ENCODE assay signal across 22 cellular contexts in genomic region chr15:51386029-51386428, GRCh38. TPM values are rescaled to one million over a fixed set of nuclear protein-coding genes. Genes with fewer than 3 reads are reported as not detected.
DNase-seq lines count a peak whose midpoint lies in the region; ATAC-seq and TF ChIP-seq lines count a peak whose summit lies in the region.
"Had no signal": no experiment of that assay in that cellular context is flagged by ENCODE, and none has a peak within 500 bp of the region (broad histone marks: within the 10 kb centered on the region; RNA-seq: fewer than 3 reads in every experiment).

No MANE protein-coding gene starts in this region.

- no peaks in the 10 kb centered on the region for H3K9me3 Mint-ChIP-seq in Caco-2 (ENCODE audit: unreplicated experiment)
- H3K9me3 Mint-ChIP-seq in glutamatergic neuron (ENCODE audit: unreplicated experiment) = peaks cover 14% of the 10 kb centered on the region
- H3K9me3 Mint-ChIP-seq in activated CD4-positive, alpha-beta T cell treated with anti-CD3 and anti-CD28 coated beads for 36 hours (ENCODE audit: low read depth) = no peaks in the 10 kb centered on the region
- H3K9me3 Mint-ChIP-seq: IgD-negative memory B cell had no signal

- H3K23ac ChIP-seq in neuronal stem cell (ENCODE audit: low read depth, low read length, poor library complexity) = no peak overlapping the region

- H3K9me3 ChIP-seq in Caco-2 (no peaks in the 10 kb centered on the region), OCI-LY3 (ENCODE audit: insufficient read depth, low read length) (no peaks in the 10 kb centered on the region), neuronal stem cell (replicated peaks in 1 of 2; ENCODE audit: control insufficient read depth in 2 of 2, insufficient read depth in 1 of 2, low read depth in 1 of 2, low read length in 2 of 2) (peaks cover 0 to 2% of the 10 kb centered on the region in 2 donors), left lung (no peaks in the 10 kb centered on the region)

- H2AK5ac ChIP-seq in neuronal stem cell (ENCODE audit: low read depth, low read length) = no peak overlapping the region

- POLR2A ChIA-PET in Caco-2 (lab: Charles Lee) = no interaction called here
- POLR2A ChIA-PET in activated CD4-positive, alpha-beta T cell treated with anti-CD3 and anti-CD28 coated beads for 36 hours (lab: Charles Lee) = no interaction called here

- DNase-seq in Caco-2 = no peak
- DNase-seq in glutamatergic neuron = no peak
- no peak for DNase-seq in neuronal stem cell (ENCODE audit: low spot score)
- no peak for DNase-seq in left lung
- no peak for DNase-seq in 8988T
- no peak for DNase-seq in COLO668 (lab: John Stamatoyannopoulos, UW; ENCODE audit: unreplicated experiment)
- no peak for DNase-seq in activated CD4-positive, alpha-beta T cell treated with anti-CD3 and anti-CD28 coated beads for 36 hours
- DNase-seq: ACHN; CD4-positive, alpha-beta memory T cell; DMS 273 treated with DMSO at 0.1 percent for 48 hours; DMS53; DND-41; EL; H9; KBM-7 had no signal

- no TSS peak for BruUV-seq in Caco-2 (replicated peaks; lab: Mats Ljungman, UMichigan)

- TF ChIP-seq CTCF in Caco-2 (IDR thresholded peaks at IDR 0.05; ENCODE audit: insufficient read depth in 1 of 2, low read depth in 1 of 2, low read length in 1 of 2, severe bottlenecking in 1 of 2, unreplicated experiment in 1 of 2) = no peak
- TF ChIP-seq CTCF in OCI-LY3 (IDR thresholded peaks at IDR 0.05; ENCODE audit: low read depth, low read length) = no peak
- no peak for TF ChIP-seq CTCF in glutamatergic neuron (IDR thresholded peaks at IDR 0.05; ENCODE audit: partially characterized antibody, unreplicated experiment)
- TF ChIP-seq CTCF in left lung (IDR thresholded peaks at IDR 0.05) = no peak

- no peak overlapping the region for H3K9ac ChIP-seq in OCI-LY3 (ENCODE audit: low read length)
- H3K9ac ChIP-seq in neuronal stem cell (ENCODE audit: low read depth, low read length, poor library complexity) = no peak overlapping the region

- H3K4me1 ChIP-seq in Caco-2 (no peaks in the 10 kb centered on the region), OCI-LY3 (ENCODE audit: low read length) (peaks cover 40% of the 10 kb centered on the region), neuronal stem cell (ENCODE audit: control insufficient read depth in 2 of 2, insufficient read depth in 1 of 2, low read depth in 1 of 2, low read length in 2 of 2) (peaks cover under 1 to 7% of the 10 kb centered on the region in 2 donors), left lung (peaks cover 0 to 11% of the 10 kb centered on the region in 2 donors)

- peaks cover 6% of the 10 kb centered on the region for H3K27me3 Mint-ChIP-seq in Caco-2 (ENCODE audit: insufficient read depth, unreplicated experiment)
- H3K27me3 Mint-ChIP-seq in glutamatergic neuron (ENCODE audit: unreplicated experiment) = peaks cover 8% of the 10 kb centered on the region
- peaks cover 11% of the 10 kb centered on the region for H3K27me3 Mint-ChIP-seq in activated CD4-positive, alpha-beta T cell treated with anti-CD3 and anti-CD28 coated beads for 36 hours

- no peaks in the 10 kb centered on the region for H3K79me1 ChIP-seq in neuronal stem cell (ENCODE audit: low read depth, low read length)

- peak overlapping the region; percentile 9; the same call in 1 of the 2 replicates for H3K4me2 ChIP-seq in OCI-LY3 (ENCODE audit: low read length)
- H3K4me2 ChIP-seq in neuronal stem cell (ENCODE audit: insufficient read depth, low read length, poor library complexity, severe bottlenecking) = no peak overlapping the region

- no peaks in the 10 kb centered on the region for H3K27me3 ChIP-seq in Caco-2 (replicated peaks; ENCODE audit: control insufficient read depth, insufficient read depth, low read length)
- H3K27me3 ChIP-seq in OCI-LY3 (ENCODE audit: low read depth, low read length) = no peaks in the 10 kb centered on the region; the same call in 1 of the 2 replicates
- H3K27me3 ChIP-seq in neuronal stem cell (ENCODE audit: control insufficient read depth in 3 of 3, insufficient read depth in 3 of 3, low read depth in 1 of 3, low read length in 3 of 3) = no peaks in the 10 kb centered on the region
- H3K27me3 ChIP-seq in left lung = peaks cover 0 to 5% of the 10 kb centered on the region in 2 donors

- peak overlapping the region; percentile 45 for H3K27ac Mint-ChIP-seq in Caco-2 (ENCODE audit: unreplicated experiment)
- H3K27ac Mint-ChIP-seq in glutamatergic neuron (ENCODE audit: unreplicated experiment) = peak overlapping the region; percentile 77
- no peak overlapping the region for H3K27ac Mint-ChIP-seq in activated CD4-positive, alpha-beta T cell treated with anti-CD3 and anti-CD28 coated beads for 36 hours
- H3K27ac Mint-ChIP-seq: IgD-negative memory B cell had no signal

- H4K20me1 ChIP-seq in OCI-LY3 (ENCODE audit: insufficient read depth, low read length) = no peaks in the 10 kb centered on the region

- peak overlapping the region; percentile 23 for H2BK15ac ChIP-seq in neuronal stem cell (ENCODE audit: low read length)

- H3K36me3 Mint-ChIP-seq in Caco-2 (ENCODE audit: insufficient read depth, unreplicated experiment) (no peaks in the 10 kb centered on the region), glutamatergic neuron (ENCODE audit: unreplicated experiment) (no peaks in the 10 kb centered on the region)
- no peaks in the 10 kb centered on the region for H3K36me3 Mint-ChIP-seq in activated CD4-positive, alpha-beta T cell treated with anti-CD3 and anti-CD28 coated beads for 36 hours (ENCODE audit: low read depth)
- H3K36me3 Mint-ChIP-seq: CD4-positive, alpha-beta memory T cell; IgD-negative memory B cell had no signal

- peak overlapping the region; percentile 71 for H3K18ac ChIP-seq in neuronal stem cell (ENCODE audit: low read length)

- no peaks in the 10 kb centered on the region for H3K36me3 ChIP-seq in Caco-2 (ENCODE audit: control insufficient read depth, insufficient read depth, low read length)
- no peaks in the 10 kb centered on the region for H3K36me3 ChIP-seq in OCI-LY3 (replicated peaks; ENCODE audit: low read depth, low read length)
- H3K36me3 ChIP-seq in neuronal stem cell (replicated peaks in 1 of 2; ENCODE audit: control insufficient read depth in 2 of 2, insufficient read depth in 2 of 2, low read length in 2 of 2) = no peaks in the 10 kb centered on the region
- H3K36me3 ChIP-seq in left lung = peaks cover 0 to 8% of the 10 kb centered on the region in 2 donors

- whole genome bisulfite sequencing in neuronal stem cell (ENCODE audit: extremely low coverage in 2 of 2, insufficient read length in 2 of 2, insufficient replicate concordance in 1 of 2), 2 donors = no CpG with 5 or more reads among the region's 8 CpGs

- H3K79me2 ChIP-seq in OCI-LY3 (ENCODE audit: low read length) = no peaks in the 10 kb centered on the region

- H2AFZ ChIP-seq in OCI-LY3 (ENCODE audit: low read depth, low read length) (no peak overlapping the region), neuronal stem cell (ENCODE audit: low read length) (no peak overlapping the region)

- intact Hi-C loops in Caco-2 (cut with micrococcal nuclease; ENCODE audit: unreplicated experiment) (no loop called here), left lung (cut with DNase I) (no loop called here)
- intact Hi-C loops in activated CD4-positive, alpha-beta T cell treated with anti-CD3 and anti-CD28 coated beads for 36 hours (cut with DNase I, micrococcal nuclease) = no loop called here

- ATAC-seq in left lung = no peak
- no peak for ATAC-seq in activated CD4-positive, alpha-beta T cell treated with anti-CD3 and anti-CD28 coated beads for 36 hours
- ATAC-seq: GM12878, HepG2 had no signal

- H3K4me3 Mint-ChIP-seq in Caco-2 (ENCODE audit: unreplicated experiment) (no peak overlapping the region), glutamatergic neuron (ENCODE audit: unreplicated experiment) (peak overlapping the region; percentile 53)
- H3K4me3 Mint-ChIP-seq in activated CD4-positive, alpha-beta T cell treated with anti-CD3 and anti-CD28 coated beads for 36 hours = no peak overlapping the region
- H3K4me3 Mint-ChIP-seq: CD4-positive, alpha-beta memory T cell; H9; IgD-negative memory B cell had no signal

- no peak overlapping the region for H4K8ac ChIP-seq in neuronal stem cell (ENCODE audit: low read depth, low read length)

- H4K91ac ChIP-seq in neuronal stem cell (ENCODE audit: low read depth, low read length, poor library complexity) = no peak overlapping the region

- no peak overlapping the region for H3K27ac ChIP-seq in OCI-LY3 (ENCODE audit: low read length)
- no peak overlapping the region for H3K27ac ChIP-seq in neuronal stem cell (replicated peaks; ENCODE audit: low read length)
- no peak overlapping the region for H3K27ac ChIP-seq in left lung
- H3K27ac ChIP-seq: C4-2B had no signal

- CTCF ChIA-PET in Caco-2 (lab: Charles Lee) = no interaction called here
- CTCF ChIA-PET in activated CD4-positive, alpha-beta T cell treated with anti-CD3 and anti-CD28 coated beads for 36 hours (lab: Charles Lee) = interaction anchor here (0.5 to 2.6 kb wide), 2 partner anchors 10 to 223 kb away, joined by 3 to 13 read pairs; no protein-coding TSS in a partner anchor

- H3K4ac ChIP-seq in neuronal stem cell (ENCODE audit: low read length) = no peak overlapping the region

- no peak overlapping the region for H2BK5ac ChIP-seq in neuronal stem cell (ENCODE audit: low read length)

- H2BK12ac ChIP-seq in neuronal stem cell (ENCODE audit: low read length) = no peak overlapping the region

- H3K4me3 ChIP-seq in Caco-2 (ENCODE audit: low read depth, low read length) = no peak overlapping the region
- no peak overlapping the region for H3K4me3 ChIP-seq in OCI-LY3 (ENCODE audit: low read length)
- no peak overlapping the region for H3K4me3 ChIP-seq in neuronal stem cell (ENCODE audit: low read length in 2 of 2)
- H3K4me3 ChIP-seq in left lung = no peak overlapping the region
- H3K4me3 ChIP-seq: GM12878 had no signal

- no peak overlapping the region for H2BK120ac ChIP-seq in neuronal stem cell (ENCODE audit: low read depth, low read length)

- no peak overlapping the region for H3K14ac ChIP-seq in neuronal stem cell (ENCODE audit: low read length)

- H3K4me1 Mint-ChIP-seq in Caco-2 (ENCODE audit: low read depth, unreplicated experiment) (peaks cover 4% of the 10 kb centered on the region), glutamatergic neuron (ENCODE audit: low read depth, unreplicated experiment) (peaks cover 47% of the 10 kb centered on the region)
- peaks cover 7% of the 10 kb centered on the region for H3K4me1 Mint-ChIP-seq in activated CD4-positive, alpha-beta T cell treated with anti-CD3 and anti-CD28 coated beads for 36 hours

RNA-seq across cellular contexts. Expression of gene GLDN, which starts 44.6 kb away (rescaled TPM):
- total RNA-seq in Caco-2 (2022) = 0.82 and 1.1 TPM in 2 replicates
- 0.56 TPM for total RNA-seq in glutamatergic neuron (ENCODE audit: unreplicated experiment)
- 0.93 TPM for polyA plus RNA-seq in neuronal stem cell (2013, experiment 1 of 2)
- 1.0 TPM for polyA plus RNA-seq in neuronal stem cell (2013, experiment 2 of 2)
- 10 to 100 TPM; 20.5 to 58.6 TPM for total RNA-seq in left lung
- total RNA-seq in activated CD4-positive, alpha-beta T cell treated with anti-CD3 and anti-CD28 coated beads for 36 hours = not detected
- total RNA-seq: CD4-positive, alpha-beta memory T cell; G401 had no signal
- polyA plus RNA-seq: CD4-positive, alpha-beta memory T cell; GM12878; IgD-negative memory B cell had no signal

RNA-seq across cellular contexts. Expression of gene CYP19A1, which starts 47.6 kb away (rescaled TPM):
- total RNA-seq in Caco-2 (2022) (0.70 and 0.77 TPM in 2 replicates), glutamatergic neuron (ENCODE audit: unreplicated experiment) (not detected), left lung (1 to 10 TPM in 1 of 2 donors, under 1 TPM in 1; 0.96 to 7.1 TPM)
- 0.06 TPM for polyA plus RNA-seq in neuronal stem cell (2013, experiment 1 of 2)
- not detected for polyA plus RNA-seq in neuronal stem cell (2013, experiment 2 of 2)
- total RNA-seq in activated CD4-positive, alpha-beta T cell treated with anti-CD3 and anti-CD28 coated beads for 36 hours = not detected
- total RNA-seq: CD4-positive, alpha-beta memory T cell; G401; H1; H9 had no signal
- polyA plus RNA-seq: CD4-positive, alpha-beta memory T cell; H1; IgD-negative memory B cell had no signal

Comparison
In these comparisons a context has a peak if more than half of its experiments do, and no peak if none do; other contexts are left out.
1. RNA of gene GLDN, which starts 44.6 kb away (total RNA-seq): 20.5 to 58.6 TPM in left lung; 0.82 to 1.1 TPM in Caco-2, 0.56 TPM in glutamatergic neuron (single experiment) and not detected in activated CD4-positive, alpha-beta T cell treated with anti-CD3 and anti-CD28 coated beads for 36 hours; every median in the first group is over 10 times any median in the second.